26 cellular contexts compared by ENCODE assay signal in genomic region chr12:4454315-4454860, GRCh38. TPM values are rescaled to one million over a fixed set of nuclear protein-coding genes. Genes with fewer than 3 reads are reported as not detected.
"Had no signal": no experiment of that assay in that cellular context is flagged by ENCODE, and none has a peak within 500 bp of the region (broad histone marks: within the 10 kb centered on the region; RNA-seq: fewer than 3 reads in every experiment).

No MANE protein-coding gene starts in this region.

- FAIRE-seq: RCC 7860 had no signal

- H3K9me3 ChIP-seq: SJSA1 had no signal

- H3K27me3 ChIP-seq: brain microvascular endothelial cell had no signal

- H3K4me1 ChIP-seq: SJSA1 had no signal

- H3K4me3 Mint-ChIP-seq: activated CD4-positive, alpha-beta memory T cell treated with anti-CD3 and anti-CD28 coated beads for 36 hours; activated CD4-positive, alpha-beta T cell treated with anti-CD3 and anti-CD28 coated beads, Interleukin-2, amount 10 ng/mL, durations not matched to agents 7 days and 5 days; activated T-cell treated with anti-CD3 and anti-CD28 coated beads, Interleukin-2, amount 50 U/mL, for 4 hours; T-helper 1 cell treated with Interleukin-12 subunit alpha and Interleukin-12 subunit beta and Interleukin-4 antibody, amounts not matched to agents 30 μg/mL and 1 μg/mL, for 36 hours had no signal

- H3K4me3 ChIP-seq: SJSA1 had no signal

- ATAC-seq: activated T-cell treated with anti-CD3 and anti-CD28 coated beads, Interleukin-2, amount 50 U/mL, for 4 hours; SK-N-SH treated with all-trans-retinoic acid at 6 μM for 48 hours had no signal

- H3K27ac Mint-ChIP-seq: activated CD4-positive, alpha-beta memory T cell treated with anti-CD3 and anti-CD28 coated beads for 36 hours; activated CD4-positive, alpha-beta T cell treated with anti-CD3 and anti-CD28 coated beads, Interleukin-2, amount 10 ng/mL, durations not matched to agents 7 days and 5 days; activated naive CD4-positive, alpha-beta T cell treated with anti-CD3 and anti-CD28 coated beads, Interleukin-2, amount 50 U/mL, for 72 hours; T-helper 1 cell treated with Interleukin-12 subunit alpha and Interleukin-12 subunit beta and Interleukin-4 antibody, amounts not matched to agents 30 μg/mL and 1 μg/mL, for 36 hours had no signal

- DNase-seq: activated CD4-positive, alpha-beta memory T cell treated with anti-CD3 and anti-CD28 coated beads for 36 hours; activated CD4-positive, alpha-beta T cell treated with anti-CD3 and anti-CD28 coated beads, Interleukin-2, amount 10 ng/mL, durations not matched to agents 7 days and 5 days; activated CD4-positive, CD25-positive, alpha-beta regulatory T cell treated with anti-CD3 and anti-CD28 coated beads, Interleukin-2, amount 50 U/mL, for 72 hours; activated CD8-positive, alpha-beta memory T cell treated with anti-CD3 and anti-CD28 coated beads for 24 hours; activated effector memory CD4-positive, alpha-beta T cell treated with anti-CD3 and anti-CD28 coated beads, Interleukin-2, amount 50 U/mL, for 16 hours; activated naive CD4-positive, alpha-beta T cell treated with Interleukin-2 at 50 U/mL for 16 hours; activated T-cell treated with anti-CD3 and anti-CD28 coated beads, Interleukin-2, amount 50 U/mL, for 4 hours; brain microvascular endothelial cell; KG1; NCI-H1092; NCI-H1417 treated with DMSO at 0.1 percent for 48 hours; NCI-H1694; NCI-H2081; NCI-H510A treated with DMSO at 0.1 percent for 48 hours; SHP77; SW 1271 had no signal

- H3K27ac ChIP-seq: brain microvascular endothelial cell, SJSA1 had no signal

- H3K36me3 ChIP-seq: brain microvascular endothelial cell, SJSA1 had no signal

RNA-seq across cellular contexts. Expression of gene FGF6, which starts 8.8 kb away (rescaled TPM):
- total RNA-seq: activated CD4-positive, alpha-beta memory T cell treated with anti-CD3 and anti-CD28 coated beads for 36 hours; activated CD4-positive, alpha-beta T cell treated with anti-CD3 and anti-CD28 coated beads, Interleukin-2, amount 10 ng/mL, durations not matched to agents 7 days and 5 days; activated naive CD4-positive, alpha-beta T cell treated with anti-CD3 and anti-CD28 coated beads, Interleukin-2, amount 50 U/mL, for 72 hours; activated T-cell treated with anti-CD3 and anti-CD28 coated beads, Interleukin-2, amount 50 U/mL, for 4 hours; cardiac septum; cerebellum; LHCN-M2; MCF 10A; SJSA1 had no signal
- polyA plus RNA-seq: adipose tissue had no signal
